Comparison of ENCODE assay signal across 25 cellular contexts in the genomic region with DNA sequence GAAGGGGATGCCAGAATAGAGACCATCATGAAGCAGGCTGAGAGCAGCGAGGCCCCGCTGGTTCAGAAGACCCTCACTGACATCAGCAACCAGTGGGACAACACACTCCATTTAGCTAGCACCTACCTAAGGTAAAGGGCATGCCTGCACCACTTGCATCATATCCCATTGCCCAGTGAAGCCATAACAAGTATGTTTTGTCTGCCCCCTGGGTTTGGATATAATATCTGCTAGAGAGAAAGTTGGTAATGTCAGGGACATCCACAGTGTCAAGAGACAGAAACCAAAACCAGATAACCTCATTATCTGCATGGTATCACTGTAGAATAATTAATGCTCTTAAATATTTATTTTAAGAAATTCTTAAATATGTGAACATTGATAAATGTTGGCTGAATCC.
"Had no signal": no experiment of that assay in that cellular context is flagged by ENCODE, and none has a peak within 500 bp of the region (broad histone marks: within the 10 kb centered on the region; RNA-seq: fewer than 3 reads in every experiment).

No MANE protein-coding gene starts in this region.

- H3K4me3 ChIP-seq: coronary artery, esophagus squamous epithelium, left lung, neural progenitor cell, right atrium auricular region, smooth muscle cell, suprapubic skin, transverse colon, upper lobe of right lung, vagina had no signal

- H3K4me1 ChIP-seq: esophagus squamous epithelium, left lung, neural progenitor cell, parathyroid adenoma, right atrium auricular region, suprapubic skin, transverse colon, upper lobe of right lung, vagina had no signal

- ATAC-seq: left lung; naive thymus-derived CD4-positive, alpha-beta T cell; sciatic nerve; stimulated activated naive CD8-positive, alpha-beta T cell treated with anti-CD3 and anti-CD28 coated beads, Interleukin-15, amount 100 ng/mL, for 72 hours; upper lobe of right lung had no signal

- H3K9me3 ChIP-seq: esophagus squamous epithelium, left lung, right atrium auricular region, suprapubic skin, transverse colon, upper lobe of right lung, vagina had no signal

- DNase-seq: dermis blood vessel endothelial cell; effector memory CD4-positive, alpha-beta T cell; esophagus squamous epithelium; head of caudate nucleus; kidney; left lung; mesendoderm; midbrain; stimulated activated CD4-positive, alpha-beta T cell treated with anti-CD3 and anti-CD28 coated beads, Interleukin-12 subunit alpha, Interleukin-12 subunit beta, amount 100 ng/mL, for 4 hours; stimulated activated CD4-positive, alpha-beta T cell treated with anti-CD3 and anti-CD28 coated beads, Interleukin-1b, Interleukin-23, amount 100 ng/mL, for 48 hours; stimulated activated CD4-positive, alpha-beta T cell treated with anti-CD3 and anti-CD28 coated beads, Interleukin-4, amount 100 ng/mL, for 1 hour; stimulated activated CD8-positive, alpha-beta memory T cell treated with anti-CD3 and anti-CD28 coated beads, Interleukin-4, amount 100 ng/mL, for 48 hours; stimulated activated naive CD4-positive, alpha-beta T cell; stimulated activated naive CD8-positive, alpha-beta T cell treated with anti-CD3 and anti-CD28 coated beads, Interleukin-15, amount 100 ng/mL, for 72 hours; transverse colon; upper lobe of right lung had no signal

- H3K27ac ChIP-seq: coronary artery, esophagus squamous epithelium, left lung, neural progenitor cell, parathyroid adenoma, right atrium auricular region, suprapubic skin, transverse colon, upper lobe of right lung, vagina had no signal
